Comparison of ENCODE assay signal across 17 cellular contexts in the genomic region with DNA sequence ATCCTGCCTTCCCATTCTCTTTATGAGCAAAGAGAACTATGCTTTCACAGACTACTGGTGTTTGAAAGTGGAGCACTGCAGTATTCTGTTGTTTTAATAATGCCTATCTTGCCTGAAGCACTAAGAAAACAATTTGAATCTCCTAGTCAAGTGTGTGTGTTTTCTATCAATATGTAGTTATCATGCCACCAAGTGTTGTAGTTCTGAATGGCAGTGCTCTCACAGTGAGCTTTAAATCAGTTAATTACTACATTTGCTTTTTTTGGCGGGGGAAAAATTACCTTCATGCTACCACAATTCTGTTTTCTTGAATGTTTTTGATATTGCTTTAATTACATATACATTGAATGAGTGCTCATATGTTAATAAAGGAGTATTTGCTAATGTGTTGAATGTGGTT.
DNase-seq lines count a peak whose midpoint lies in the region; ATAC-seq and TF ChIP-seq lines count a peak whose summit lies in the region.
"Had no signal": no experiment of that assay in that cellular context is flagged by ENCODE, and none has a peak within 500 bp of the region (broad histone marks: within the 10 kb centered on the region; RNA-seq: fewer than 3 reads in every experiment).

No MANE protein-coding gene starts in this region.

- H4K20me1 ChIP-seq in PC-9 (ENCODE audit: insufficient read depth): no peaks in the 10 kb centered on the region

- intact Hi-C loops in PC-9 (cut with micrococcal nuclease; ENCODE audit: unreplicated experiment): loop anchor here (1.0 kb wide), 1 partner anchor 841 kb away; no protein-coding TSS in a partner anchor

- CTCF ChIA-PET in PC-9 (lab: Charles Lee): interaction anchor here (1.7 kb wide), 1 partner anchor 841 kb away, joined by 8 read pairs; no protein-coding TSS in a partner anchor
- CTCF ChIA-PET in activated naive CD4-positive, alpha-beta T cell treated with anti-CD3 and anti-CD28 coated beads, Interleukin-2, amount 10 ng/mL, durations not matched to agents 7 days and 5 days (lab: Charles Lee): no interaction called here

- no peaks in the 10 kb centered on the region for H3K36me3 Mint-ChIP-seq in activated naive CD4-positive, alpha-beta T cell treated with anti-CD3 and anti-CD28 coated beads, Interleukin-2, amount 10 ng/mL, durations not matched to agents 7 days and 5 days
- H3K36me3 Mint-ChIP-seq: activated naive CD8-positive, alpha-beta T cell treated with anti-CD3 and anti-CD28 coated beads for 36 hours; T-cell had no signal

- no peak overlapping the region for H3K4me2 ChIP-seq in PC-9

- H3F3A ChIP-seq in PC-9 (ENCODE audit: insufficient read depth, low read depth): no peaks in the 10 kb centered on the region

- no peak overlapping the region for H3K4me3 Mint-ChIP-seq in activated naive CD4-positive, alpha-beta T cell treated with anti-CD3 and anti-CD28 coated beads, Interleukin-2, amount 10 ng/mL, durations not matched to agents 7 days and 5 days
- no peak overlapping the region for H3K4me3 Mint-ChIP-seq in stimulated activated naive CD8-positive, alpha-beta T cell treated with anti-CD3 and anti-CD28 coated beads, Interleukin-15, amount 100 ng/mL, for 72 hours
- H3K4me3 Mint-ChIP-seq: activated naive CD8-positive, alpha-beta T cell treated with anti-CD3 and anti-CD28 coated beads for 36 hours; T-cell had no signal

- H3K9me3 ChIP-seq in PC-9 (ENCODE audit: insufficient read depth, low read depth): no peaks in the 10 kb centered on the region
- H3K9me3 ChIP-seq: BE2C had no signal

- H3K27me3 ChIP-seq in PC-9 (ENCODE audit: insufficient read depth, low read depth): no peaks in the 10 kb centered on the region
- H3K27me3 ChIP-seq: BE2C had no signal

- no peaks in the 10 kb centered on the region for H3K36me3 ChIP-seq in PC-9 (ENCODE audit: low read depth)
- H3K36me3 ChIP-seq: BE2C had no signal

- no peak overlapping the region for H2AFZ ChIP-seq in PC-9

- H3K27ac Mint-ChIP-seq in activated naive CD4-positive, alpha-beta T cell treated with anti-CD3 and anti-CD28 coated beads, Interleukin-2, amount 10 ng/mL, durations not matched to agents 7 days and 5 days: no peak overlapping the region
- no peak overlapping the region for H3K27ac Mint-ChIP-seq in stimulated activated naive CD8-positive, alpha-beta T cell treated with anti-CD3 and anti-CD28 coated beads, Interleukin-15, amount 100 ng/mL, for 72 hours
- H3K27ac Mint-ChIP-seq: activated naive CD8-positive, alpha-beta T cell treated with anti-CD3 and anti-CD28 coated beads for 36 hours; T-cell had no signal

- H3K9me2 ChIP-seq in PC-9 (ENCODE audit: insufficient read depth): no peaks in the 10 kb centered on the region

- peak; percentile 16 for TF ChIP-seq CTCF in C4-2B (conservative IDR thresholded peaks at IDR 0.05)
- peak; percentile 56 for TF ChIP-seq CTCF in PC-9 (conservative IDR thresholded peaks at IDR 0.05)

- no peak overlapping the region for H3K27ac ChIP-seq in C4-2B
- no peak overlapping the region for H3K27ac ChIP-seq in PC-9

- TF ChIP-seq RAD21 in Ishikawa (IDR thresholded peaks at IDR 0.05; ENCODE audit: low read depth): 0 out of 2 replicates have a peak, but pooled peaks have one; percentile 20

- no peak for DNase-seq in PC-9
- DNase-seq in left kidney (ENCODE audit: low read depth, low spot score): peak; percentile 25
- DNase-seq in mesenteric fat pad (ENCODE audit: low spot score): no peak
- no peak for DNase-seq in activated naive CD4-positive, alpha-beta T cell treated with anti-CD3 and anti-CD28 coated beads, Interleukin-2, amount 10 ng/mL, durations not matched to agents 7 days and 5 days
- DNase-seq in GM03348 (ENCODE audit: low spot score): no peak
- DNase-seq in stimulated activated naive CD8-positive, alpha-beta T cell treated with anti-CD3 and anti-CD28 coated beads, Interleukin-15, amount 100 ng/mL, for 72 hours: no peak
- DNase-seq: activated naive CD8-positive, alpha-beta T cell treated with anti-CD3 and anti-CD28 coated beads for 36 hours; BE2C; central memory CD4-positive, alpha-beta T cell; glutamatergic neuron; kidney; stimulated activated CD4-positive, alpha-beta T cell treated with anti-CD3 and anti-CD28 coated beads, Interleukin-2, amount 100 ng/mL, for 24 hours; T-cell had no signal

- H3K4me3 ChIP-seq in PC-9: no peak overlapping the region

- no peaks in the 10 kb centered on the region for H3K4me1 Mint-ChIP-seq in activated naive CD4-positive, alpha-beta T cell treated with anti-CD3 and anti-CD28 coated beads, Interleukin-2, amount 10 ng/mL, durations not matched to agents 7 days and 5 days
- H3K4me1 Mint-ChIP-seq in stimulated activated naive CD8-positive, alpha-beta T cell treated with anti-CD3 and anti-CD28 coated beads, Interleukin-15, amount 100 ng/mL, for 72 hours: no peaks in the 10 kb centered on the region
- H3K4me1 Mint-ChIP-seq: activated naive CD8-positive, alpha-beta T cell treated with anti-CD3 and anti-CD28 coated beads for 36 hours; T-cell had no signal

- no peak for TF ChIP-seq EP300 in Ishikawa (IDR thresholded peaks at IDR 0.05; ENCODE audit: borderline replicate concordance)

- no peaks in the 10 kb centered on the region for H3K9me3 Mint-ChIP-seq in activated naive CD4-positive, alpha-beta T cell treated with anti-CD3 and anti-CD28 coated beads, Interleukin-2, amount 10 ng/mL, durations not matched to agents 7 days and 5 days
- no peaks in the 10 kb centered on the region for H3K9me3 Mint-ChIP-seq in stimulated activated naive CD8-positive, alpha-beta T cell treated with anti-CD3 and anti-CD28 coated beads, Interleukin-15, amount 100 ng/mL, for 72 hours
- H3K9me3 Mint-ChIP-seq: activated naive CD8-positive, alpha-beta T cell treated with anti-CD3 and anti-CD28 coated beads for 36 hours had no signal

- H3K4me1 ChIP-seq in PC-9 (replicated peaks; ENCODE audit: insufficient read depth): no peaks in the 10 kb centered on the region
- H3K4me1 ChIP-seq: BE2C had no signal

- no peaks in the 10 kb centered on the region for H3K27me3 Mint-ChIP-seq in activated naive CD4-positive, alpha-beta T cell treated with anti-CD3 and anti-CD28 coated beads, Interleukin-2, amount 10 ng/mL, durations not matched to agents 7 days and 5 days
- H3K27me3 Mint-ChIP-seq in stimulated activated naive CD8-positive, alpha-beta T cell treated with anti-CD3 and anti-CD28 coated beads, Interleukin-15, amount 100 ng/mL, for 72 hours: no peaks in the 10 kb centered on the region
- H3K27me3 Mint-ChIP-seq: activated naive CD8-positive, alpha-beta T cell treated with anti-CD3 and anti-CD28 coated beads for 36 hours; T-cell had no signal

- POLR2A ChIA-PET in PC-9 (lab: Charles Lee; ENCODE audit: unreplicated experiment): no interaction called here

- H3K79me2 ChIP-seq in PC-9 (ENCODE audit: low read depth): no peaks in the 10 kb centered on the region

- no peak for ATAC-seq in stimulated activated naive CD8-positive, alpha-beta T cell treated with anti-CD3 and anti-CD28 coated beads, Interleukin-15, amount 100 ng/mL, for 72 hours
- ATAC-seq: activated CD4-positive, CD25-positive, alpha-beta regulatory T cell treated with anti-CD3 and anti-CD28 coated beads, Interleukin-2, amount 50 U/mL, for 24 hours; Panc1; T-cell had no signal

- BruUV-seq in PC-9 (replicated peaks; lab: Mats Ljungman, UMichigan): no TSS peak

TF ChIP-seq in Ishikawa, 13 proteins besides CTCF, POLR2A, EP300 and RAD21:
- TF ChIP-seq NFIC (IDR thresholded peaks at IDR 0.05) (no peak), CEBPB (IDR thresholded peaks at IDR 0.05) (no peak), ZBTB7A (IDR thresholded peaks at IDR 0.05; ENCODE audit: low read depth) (no peak), EGR1 (IDR thresholded peaks at IDR 0.05) (no peak), YY1 (IDR thresholded peaks at IDR 0.05; ENCODE audit: low read depth) (no peak), FOXM1 (IDR thresholded peaks at IDR 0.05; ENCODE audit: borderline replicate concordance, low read depth) (no peak), CREB1 (IDR thresholded peaks at IDR 0.05; ENCODE audit: low read depth) (no peak), TCF12 (IDR thresholded peaks at IDR 0.05; ENCODE audit: low read depth) (no peak)
- TF ChIP-seq, protein P1, sequence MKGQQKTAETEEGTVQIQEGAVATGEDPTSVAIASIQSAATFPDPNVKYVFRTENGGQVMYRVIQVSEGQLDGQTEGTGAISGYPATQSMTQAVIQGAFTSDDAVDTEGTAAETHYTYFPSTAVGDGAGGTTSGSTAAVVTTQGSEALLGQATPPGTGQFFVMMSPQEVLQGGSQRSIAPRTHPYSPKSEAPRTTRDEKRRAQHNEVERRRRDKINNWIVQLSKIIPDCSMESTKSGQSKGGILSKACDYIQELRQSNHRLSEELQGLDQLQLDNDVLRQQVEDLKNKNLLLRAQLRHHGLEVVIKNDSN (IDR thresholded peaks at IDR 0.05): no peak
